2 cellular contexts compared by ENCODE assay signal in genomic region chr19:45884682-45885555, GRCh38.
TF ChIP-seq lines count a peak whose summit lies in the region.

No MANE protein-coding gene starts in this region.

TF ChIP-seq in GM12891, 5 proteins besides CTCF, POLR2A, EP300 and RAD21:
- TF ChIP-seq POLR2AphosphoS5 (IDR thresholded peaks at IDR 0.05; ENCODE audit: low read depth, low read length) (no peak), TAF1 (IDR thresholded peaks at IDR 0.05; ENCODE audit: low read depth, low read length) (no peak), PAX5 (IDR thresholded peaks at IDR 0.05; ENCODE audit: insufficient read depth, low read length, severe bottlenecking) (no peak), SPI1 (IDR thresholded peaks at IDR 0.05; ENCODE audit: low read depth, low read length) (no peak)

TF ChIP-seq in endothelial cell of umbilical vein, 7 proteins besides CTCF, POLR2A, EP300 and RAD21:
- TF ChIP-seq JUN (IDR thresholded peaks at IDR 0.05; ENCODE audit: borderline replicate concordance, insufficient read depth, insufficient read length, low read depth): no peak
- TF ChIP-seq EZH2 (IDR thresholded peaks at IDR 0.05; ENCODE audit: borderline replicate concordance, low read depth, low read length, severe bottlenecking): no peak
- no peak for TF ChIP-seq FOS (IDR thresholded peaks at IDR 0.05; ENCODE audit: borderline replicate concordance, insufficient read depth, low read length)
- no peak for TF ChIP-seq POLR2AphosphoS5 (IDR thresholded peaks at IDR 0.05; ENCODE audit: insufficient read depth, low read depth, low read length)
- no peak for TF ChIP-seq GATA2 (IDR thresholded peaks at IDR 0.05; ENCODE audit: insufficient read depth, insufficient read length, low read depth, low read length)
- no peak for TF ChIP-seq MYC (IDR thresholded peaks at IDR 0.05; ENCODE audit: low read depth, low read length)
- no peak for TF ChIP-seq MAX (IDR thresholded peaks at IDR 0.05; ENCODE audit: insufficient read depth, insufficient read length)
TF ChIP-seq in endothelial cell of umbilical vein: peak in this region for 0.
